In genomic region chr16:28211758-28212531, GRCh38 we compare ENCODE assay signal across 1 cellular context.
TF ChIP-seq lines count a peak whose summit lies in the region.

Gene XPO6 (minus strand): TSS chr16:28211965. CDS start chr16:28211368, 597 bp downstream.

TF ChIP-seq in A549, 52 proteins besides CTCF, POLR2A, EP300 and RAD21 (continued from another document):
- TF ChIP-seq ELK1 (IDR thresholded peaks at IDR 0.05; ENCODE audit: low read depth, low read length) (0 out of 2 replicates have a peak, but pooled peaks have one; percentile 57), ZSCAN20 (CRISPR knock-in tag; IDR thresholded peaks at IDR 0.05) (peak; percentile 55; the same call in 1 of the 2 replicates)
